Comparison of ENCODE assay signal across 1 cellular context in genomic region chr10:99431190-99431549, GRCh38.
A peak's percentile ranks its signal among the peaks of the same experiment; 100 is the strongest.
TF ChIP-seq lines count a peak whose summit lies in the region.

No MANE protein-coding gene starts in this region.

TF ChIP-seq in HEK293, 187 proteins besides CTCF, POLR2A, EP300 and RAD21 (continued from another document):
- TF ChIP-seq ZNF645 (tag by site-specific recombination; IDR thresholded peaks at IDR 0.05) (no peak), BCL11A (tag by site-specific recombination; IDR thresholded peaks at IDR 0.05; ENCODE audit: low read depth) (no peak; the same call in 1 of the 2 replicates), ZNF132 (tag by site-specific recombination; IDR thresholded peaks at IDR 0.05; ENCODE audit: borderline replicate concordance) (no peak), SP3 (tag by site-specific recombination; IDR thresholded peaks at IDR 0.05) (no peak), ZBTB7A (tag by site-specific recombination; IDR thresholded peaks at IDR 0.05; ENCODE audit: low read depth) (no peak), ZNF202 (tag by site-specific recombination; IDR thresholded peaks at IDR 0.05; ENCODE audit: borderline replicate concordance) (no peak), KLF8 (tag by site-specific recombination; IDR thresholded peaks at IDR 0.05) (0 out of 2 replicates have a peak, but pooled peaks have one; percentile 9), ZNF837 (tag by site-specific recombination; IDR thresholded peaks at IDR 0.05) (no peak), ZBTB17 (tag by site-specific recombination; IDR thresholded peaks at IDR 0.05) (peak; percentile 74), HOXA7 (CRISPR knock-in tag; IDR thresholded peaks at IDR 0.05; ENCODE audit: borderline replicate concordance) (no peak), IKZF3 (tag by site-specific recombination; IDR thresholded peaks at IDR 0.05) (peak; percentile 6; the same call in 1 of the 2 replicates), ZNF621 (tag by site-specific recombination; IDR thresholded peaks at IDR 0.05) (no peak), ZBTB49 (tag by site-specific recombination; IDR thresholded peaks at IDR 0.05; ENCODE audit: low read depth) (no peak), ZNF692 (tag by site-specific recombination; IDR thresholded peaks at IDR 0.05) (0 out of 2 replicates have a peak, but pooled peaks have one; percentile 5), ZNF221 (tag by site-specific recombination; IDR thresholded peaks at IDR 0.05; ENCODE audit: borderline replicate concordance) (no peak), ZNF184 (tag by site-specific recombination; IDR thresholded peaks at IDR 0.05) (no peak), KLF10 (tag by site-specific recombination; IDR thresholded peaks at IDR 0.05) (no peak), BCL6B (tag by site-specific recombination; IDR thresholded peaks at IDR 0.05) (no peak), SCRT1 (tag by site-specific recombination; IDR thresholded peaks at IDR 0.05; ENCODE audit: borderline replicate concordance) (no peak), ZBTB10 (tag by site-specific recombination; IDR thresholded peaks at IDR 0.05) (no peak), PRDM10 (tag by site-specific recombination; IDR thresholded peaks at IDR 0.05) (peak; percentile 71), ZBTB44 (tag by site-specific recombination; IDR thresholded peaks at IDR 0.05) (no peak), ZNF629 (tag by site-specific recombination; IDR thresholded peaks at IDR 0.05) (no peak), ZSCAN16 (tag by site-specific recombination; IDR thresholded peaks at IDR 0.05) (0 out of 2 replicates have a peak, but pooled peaks have one; percentile 28), ZBTB21 (tag by site-specific recombination; IDR thresholded peaks at IDR 0.05) (no peak), ZNF701 (tag by site-specific recombination; IDR thresholded peaks at IDR 0.05) (no peak), ZNF391 (tag by site-specific recombination; IDR thresholded peaks at IDR 0.05; ENCODE audit: borderline replicate concordance, low read depth) (no peak), ZNF148 (tag by site-specific recombination; IDR thresholded peaks at IDR 0.05; ENCODE audit: borderline replicate concordance) (no peak), ZNF48 (tag by site-specific recombination; IDR thresholded peaks at IDR 0.05) (no peak), PRDM4 (tag by site-specific recombination; IDR thresholded peaks at IDR 0.05) (no peak), ZNF280C (tag by site-specific recombination; IDR thresholded peaks at IDR 0.05) (no peak), GLI2 (tag by site-specific recombination; IDR thresholded peaks at IDR 0.05; ENCODE audit: borderline replicate concordance, low read depth) (no peak), ZNF624 (tag by site-specific recombination; IDR thresholded peaks at IDR 0.05) (no peak)
